29 cellular contexts compared by ENCODE assay signal in the genomic region with DNA sequence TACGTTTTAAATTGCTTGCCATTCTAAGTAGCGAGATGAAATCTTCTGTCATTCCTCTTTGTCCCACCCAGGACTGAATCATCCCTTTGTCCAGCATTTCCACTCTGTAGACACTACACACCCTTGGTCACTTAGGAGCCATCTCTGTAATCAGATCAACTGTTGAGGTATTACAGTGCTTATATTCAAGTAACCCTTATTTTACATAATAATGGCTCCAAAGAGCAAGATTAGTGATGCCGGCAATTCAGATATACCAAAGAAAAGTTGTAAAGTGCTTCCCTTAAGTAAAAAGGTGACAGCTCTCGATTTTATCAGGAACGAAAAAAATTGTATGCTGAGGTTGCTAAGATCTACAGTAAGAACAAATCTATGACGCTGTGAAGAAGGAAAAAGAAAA.
"Had no signal": no experiment of that assay in that cellular context is flagged by ENCODE, and none has a peak within 500 bp of the region (broad histone marks: within the 10 kb centered on the region; RNA-seq: fewer than 3 reads in every experiment).

No MANE protein-coding gene starts in this region.

- H3K36me3 ChIP-seq: ascending aorta, cardiac muscle cell, SJCRH30 had no signal

- H3K27ac ChIP-seq: ascending aorta, cardiac muscle cell, SJCRH30, SK-N-MC had no signal

- H3K27ac Mint-ChIP-seq: activated CD4-positive, alpha-beta T cell treated with anti-CD3 and anti-CD28 coated beads for 36 hours; activated CD4-positive, alpha-beta T cell treated with anti-CD3 and anti-CD28 coated beads, Interleukin-2, amount 10 ng/mL, durations not matched to agents 7 days and 5 days; activated CD8-positive, alpha-beta T cell treated with anti-CD3 and anti-CD28 coated beads, Interleukin-2, amount 10 ng/mL, durations not matched to agents 7 days and 5 days; activated naive CD4-positive, alpha-beta T cell treated with anti-CD3 and anti-CD28 coated beads, Interleukin-2, amount 50 U/mL, for 24 hours; activated naive CD8-positive, alpha-beta T cell treated with anti-CD3 and anti-CD28 coated beads, Interleukin-2, amount 10 ng/mL, durations not matched to agents 7 days and 5 days; activated T-cell treated with anti-CD3 and anti-CD28 coated beads, Interleukin-2, amount 50 U/mL, for 24 hours; activated T-helper 2 cell treated with anti-CD3 and anti-CD28 coated beads, Interferon-gamma antibody, Interleukin-2, Interleukin-4, amounts not matched to agents 10 μg/mL and 5 μg/mL and 100 μg/mL, durations not matched to agents 14 hours and 24 hours and 36 hours had no signal

- H3K4me3 ChIP-seq: ascending aorta, cardiac muscle cell, SJCRH30, SK-N-MC had no signal

- DNase-seq: activated CD4-positive, alpha-beta T cell treated with anti-CD3 and anti-CD28 coated beads for 36 hours; activated CD4-positive, alpha-beta T cell treated with anti-CD3 and anti-CD28 coated beads, Interleukin-2, amount 10 ng/mL, durations not matched to agents 7 days and 5 days; activated CD4-positive, alpha-beta T cell treated with anti-CD3 and anti-CD28 coated beads, Interleukin-2, amount 50 U/mL, for 48 hours; activated CD8-positive, alpha-beta T cell treated with anti-CD3 and anti-CD28 coated beads, Interleukin-2, amount 10 ng/mL, durations not matched to agents 7 days and 5 days; activated gamma-delta T cell; activated naive CD4-positive, alpha-beta T cell treated with Interleukin-2 at 50 U/mL for 16 hours; activated naive CD8-positive, alpha-beta T cell treated with anti-CD3 and anti-CD28 coated beads, Interleukin-2, amount 10 ng/mL, durations not matched to agents 7 days and 5 days; activated T-cell treated with anti-CD3 and anti-CD28 coated beads, Interleukin-2, amount 50 U/mL, for 24 hours; amygdala; NCI-H1092 treated with DMSO at 0.1 percent for 48 hours; NCI-H1417; NCI-H146; NCI-H187; NCI-H2029 treated with DMSO at 0.1 percent for 48 hours; NCI-H2107; NCI-H2171; NCI-H510A; NCI-H526; NCI-H748 treated with DMSO at 0.1 percent for 48 hours; OCI-M1; SHP77; SJCRH30 had no signal

- H3K9me3 ChIP-seq: ascending aorta, SJCRH30 had no signal

- H3K36me3 Mint-ChIP-seq: activated naive CD4-positive, alpha-beta T cell treated with anti-CD3 and anti-CD28 coated beads, Interleukin-2, amount 50 U/mL, for 24 hours; activated naive CD8-positive, alpha-beta T cell treated with anti-CD3 and anti-CD28 coated beads, Interleukin-2, amount 10 ng/mL, durations not matched to agents 7 days and 5 days had no signal

- H3K27me3 ChIP-seq: ascending aorta, cardiac muscle cell, SJCRH30 had no signal

- H3K4me3 Mint-ChIP-seq: activated CD4-positive, alpha-beta T cell treated with anti-CD3 and anti-CD28 coated beads for 36 hours; activated CD4-positive, alpha-beta T cell treated with anti-CD3 and anti-CD28 coated beads, Interleukin-2, amount 10 ng/mL, durations not matched to agents 7 days and 5 days; activated CD8-positive, alpha-beta T cell treated with anti-CD3 and anti-CD28 coated beads, Interleukin-2, amount 10 ng/mL, durations not matched to agents 7 days and 5 days; activated naive CD4-positive, alpha-beta T cell treated with anti-CD3 and anti-CD28 coated beads, Interleukin-2, amount 50 U/mL, for 24 hours; activated naive CD8-positive, alpha-beta T cell treated with anti-CD3 and anti-CD28 coated beads, Interleukin-2, amount 10 ng/mL, durations not matched to agents 7 days and 5 days; activated T-cell treated with anti-CD3 and anti-CD28 coated beads, Interleukin-2, amount 50 U/mL, for 24 hours; central memory CD8-positive, alpha-beta T cell had no signal

- H3K9me3 Mint-ChIP-seq: activated CD4-positive, alpha-beta T cell treated with anti-CD3 and anti-CD28 coated beads, Interleukin-2, amount 10 ng/mL, durations not matched to agents 7 days and 5 days; activated naive CD4-positive, alpha-beta T cell treated with anti-CD3 and anti-CD28 coated beads, Interleukin-2, amount 50 U/mL, for 24 hours; activated naive CD8-positive, alpha-beta T cell treated with anti-CD3 and anti-CD28 coated beads, Interleukin-2, amount 10 ng/mL, durations not matched to agents 7 days and 5 days; activated T-cell treated with anti-CD3 and anti-CD28 coated beads, Interleukin-2, amount 50 U/mL, for 24 hours; activated T-helper 2 cell treated with anti-CD3 and anti-CD28 coated beads, Interferon-gamma antibody, Interleukin-2, Interleukin-4, amounts not matched to agents 10 μg/mL and 5 μg/mL and 100 μg/mL, durations not matched to agents 14 hours and 24 hours and 36 hours; central memory CD8-positive, alpha-beta T cell had no signal

- ATAC-seq: activated CD4-positive, alpha-beta T cell treated with anti-CD3 and anti-CD28 coated beads for 36 hours; activated CD4-positive, CD25-positive, alpha-beta regulatory T cell treated with anti-CD3 and anti-CD28 coated beads, Interleukin-2, amount 50 U/mL, for 24 hours; activated CD8-positive, alpha-beta T cell treated with anti-CD3 and anti-CD28 coated beads, Interleukin-2, amount 10 ng/mL, durations not matched to agents 7 days and 5 days had no signal

- H3K4me1 Mint-ChIP-seq: activated CD4-positive, alpha-beta T cell treated with anti-CD3 and anti-CD28 coated beads for 36 hours; activated CD4-positive, alpha-beta T cell treated with anti-CD3 and anti-CD28 coated beads, Interleukin-2, amount 10 ng/mL, durations not matched to agents 7 days and 5 days; activated naive CD4-positive, alpha-beta T cell treated with anti-CD3 and anti-CD28 coated beads, Interleukin-2, amount 50 U/mL, for 24 hours; activated naive CD8-positive, alpha-beta T cell treated with anti-CD3 and anti-CD28 coated beads, Interleukin-2, amount 10 ng/mL, durations not matched to agents 7 days and 5 days; central memory CD8-positive, alpha-beta T cell had no signal

- H3K4me1 ChIP-seq: ascending aorta had no signal
